In the genomic region with DNA sequence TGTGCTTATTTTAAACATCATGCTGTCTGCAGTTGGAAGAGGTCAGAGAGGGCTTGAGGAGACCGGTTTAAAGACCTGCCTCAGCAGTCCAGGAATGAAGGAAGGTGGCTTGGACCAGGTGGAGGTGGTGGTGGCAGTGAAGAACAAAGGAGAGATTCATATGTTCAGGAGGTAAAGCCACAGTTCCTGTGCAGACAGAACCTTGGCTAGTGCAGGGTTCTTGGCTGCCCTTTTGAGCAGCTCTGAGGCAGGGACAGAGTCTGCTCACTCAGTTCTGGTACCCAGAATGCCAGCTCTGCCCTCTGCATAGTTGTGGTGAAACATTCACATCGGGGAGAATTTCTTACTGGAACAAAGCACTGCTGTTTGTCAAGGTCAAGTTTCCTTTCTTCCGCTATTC, we compare ENCODE assay signal across 23 cellular contexts.
"Had no signal": no experiment of that assay in that cellular context is flagged by ENCODE, and none has a peak within 500 bp of the region (broad histone marks: within the 10 kb centered on the region; RNA-seq: fewer than 3 reads in every experiment).

No MANE protein-coding gene starts in this region.

- DNase-seq: dermis blood vessel endothelial cell; effector memory CD4-positive, alpha-beta T cell; foreskin keratinocyte; heart left ventricle; kidney; left lung; lower lobe of right lung; naive B cell; right cardiac atrium; spleen; stimulated activated CD4-positive, alpha-beta T cell treated with anti-CD3 and anti-CD28 coated beads, Interleukin-4, amount 100 ng/mL, for 4 hours; thyroid gland; trophoblast cell had no signal

- ATAC-seq: foreskin keratinocyte; gastroesophageal sphincter; left lung; lower lobe of right lung; natural killer cell treated with Interleukin-12 subunit alpha and Interleukin-12 subunit beta and Interleukin-15 and Interleukin-18, amount 100 ng/mL, for 72 hours; right cardiac atrium had no signal

- H3K4me3 ChIP-seq: coronary artery, esophagus muscularis mucosa, gastroesophageal sphincter, heart left ventricle, hepatocyte, left lung, lower lobe of right lung, skin epidermis, spleen, thyroid gland, vagina had no signal

- H3K27ac ChIP-seq: coronary artery, esophagus muscularis mucosa, foreskin keratinocyte, gastroesophageal sphincter, heart left ventricle, hepatocyte, left lung, lower lobe of right lung, neutrophil, parathyroid adenoma, skin epidermis, spleen, thyroid gland, vagina had no signal

- H3K4me1 ChIP-seq: heart left ventricle, left lung, lower lobe of right lung, parathyroid adenoma, spleen, thyroid gland had no signal

- H3K27me3 ChIP-seq: esophagus muscularis mucosa, gastroesophageal sphincter, hepatocyte, neutrophil, spleen, thyroid gland, vagina had no signal

- H3K9me3 ChIP-seq: esophagus muscularis mucosa, gastroesophageal sphincter, heart left ventricle, left lung, lower lobe of right lung, neutrophil, spleen, thyroid gland, vagina had no signal

- H3K36me3 ChIP-seq: esophagus muscularis mucosa, gastroesophageal sphincter, heart left ventricle, left lung, lower lobe of right lung, neutrophil, spleen, thyroid gland, vagina had no signal

- FAIRE-seq: endothelial cell of umbilical vein, kidney had no signal
